In the genomic region with DNA sequence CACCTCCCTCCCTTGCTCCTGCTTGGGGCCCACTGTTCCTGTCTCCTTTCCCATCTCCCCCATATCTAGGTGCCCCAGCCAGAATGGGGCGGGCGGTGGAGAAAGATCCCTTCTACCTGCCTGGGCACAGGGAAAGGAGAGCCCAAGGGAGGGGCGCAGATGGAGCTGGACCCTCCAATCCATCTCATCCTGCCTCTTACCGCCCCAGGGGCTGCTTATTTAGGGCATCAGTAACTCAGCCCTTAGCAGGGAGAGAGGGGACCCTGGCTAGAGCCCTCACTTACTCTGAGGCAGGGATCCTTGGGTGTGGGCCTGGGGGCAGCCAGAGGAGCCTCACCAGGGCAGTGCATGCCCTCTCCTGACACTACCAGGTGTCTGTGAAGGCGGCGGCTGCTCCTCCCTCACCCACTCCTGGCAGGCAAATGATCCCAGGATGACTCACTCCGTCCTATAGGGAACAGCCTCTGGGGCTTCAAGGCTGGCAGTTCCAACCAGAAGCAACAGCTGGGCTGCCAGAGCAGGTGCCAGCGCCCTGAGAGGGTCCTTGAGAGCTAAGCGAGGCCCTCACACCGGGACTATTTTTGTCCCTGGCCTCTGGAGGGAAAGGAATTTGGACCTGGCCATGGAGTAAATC, we compare ENCODE assay signal across 1 cellular context.
TF ChIP-seq lines count a peak whose summit lies in the region.

No MANE protein-coding gene starts in this region.

TF ChIP-seq in SK-N-SH, 30 proteins besides CTCF, POLR2A, EP300 and RAD21 (continued from another document):
- TF ChIP-seq, protein P1, sequence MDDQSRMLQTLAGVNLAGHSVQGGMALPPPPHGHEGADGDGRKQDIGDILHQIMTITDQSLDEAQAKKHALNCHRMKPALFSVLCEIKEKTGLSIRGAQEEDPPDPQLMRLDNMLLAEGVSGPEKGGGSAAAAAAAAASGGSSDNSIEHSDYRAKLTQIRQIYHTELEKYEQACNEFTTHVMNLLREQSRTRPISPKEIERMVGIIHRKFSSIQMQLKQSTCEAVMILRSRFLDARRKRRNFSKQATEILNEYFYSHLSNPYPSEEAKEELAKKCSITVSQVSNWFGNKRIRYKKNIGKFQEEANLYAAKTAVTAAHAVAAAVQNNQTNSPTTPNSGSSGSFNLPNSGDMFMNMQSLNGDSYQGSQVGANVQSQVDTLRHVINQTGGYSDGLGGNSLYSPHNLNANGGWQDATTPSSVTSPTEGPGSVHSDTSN (IDR thresholded peaks at IDR 0.05), result peak; percentile 29; the same call in 1 of the 2 replicates
- TF ChIP-seq POLR2AphosphoS5 (IDR thresholded peaks at IDR 0.05; ENCODE audit: low read depth, low read length), result no peak
